Comparison of ENCODE assay signal across 28 cellular contexts in the genomic region with DNA sequence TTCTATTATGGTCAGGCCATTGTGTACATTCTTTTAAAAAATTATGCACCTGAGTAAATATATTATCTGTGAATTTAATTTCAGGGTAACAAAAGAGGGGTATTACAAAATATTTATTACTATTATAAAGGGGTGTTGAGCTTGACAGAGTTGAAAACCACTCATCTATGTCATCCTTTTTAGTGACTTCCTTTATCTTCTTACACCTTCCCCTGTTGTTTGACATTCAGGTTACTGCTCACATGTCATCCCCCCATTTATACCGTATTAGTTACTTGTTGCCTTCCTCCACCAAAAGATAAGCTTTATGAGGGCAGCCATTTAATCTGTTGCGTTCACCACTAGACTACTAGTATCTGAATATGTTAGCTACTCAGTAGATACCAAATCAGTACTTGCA.
"Had no signal": no experiment of that assay in that cellular context is flagged by ENCODE, and none has a peak within 500 bp of the region (broad histone marks: within the 10 kb centered on the region; RNA-seq: fewer than 3 reads in every experiment).

No MANE protein-coding gene starts in this region.

- H3K36me3 Mint-ChIP-seq: natural killer cell; neural progenitor cell; stimulated activated effector memory CD8-positive, alpha-beta T cell treated with anti-CD3 and anti-CD28 coated beads, Interleukin-12 subunit alpha, Interleukin-12 subunit beta, amount 100 ng/mL, for 72 hours had no signal

- H3K27ac Mint-ChIP-seq: natural killer cell; nephron; neural progenitor cell; progenitor cell of endocrine pancreas; stimulated activated effector memory CD8-positive, alpha-beta T cell treated with anti-CD3 and anti-CD28 coated beads, Interleukin-12 subunit alpha, Interleukin-12 subunit beta, amount 100 ng/mL, for 72 hours; stimulated activated naive B cell treated with anti-CD40 and anti-IgM and Interleukin-4, amounts not matched to agents 10 μg/mL and 1 μg/mL and 100 μg/mL, for 72 hours; stimulated activated naive CD8-positive, alpha-beta T cell treated with anti-CD3 and anti-CD28 coated beads, Interleukin-15, Interleukin-2, amounts not matched to agents 100 ng/mL and 50 ng/mL, for 24 hours had no signal

- H3K9me3 ChIP-seq: ovary, psoas muscle, right lobe of liver, sigmoid colon, stomach, thoracic aorta, thyroid gland, tibial nerve, upper lobe of left lung, vagina had no signal

- H3K9me3 Mint-ChIP-seq: natural killer cell, neural progenitor cell had no signal

- H3K4me3 Mint-ChIP-seq: natural killer cell; nephron; neural progenitor cell; stimulated activated effector memory CD8-positive, alpha-beta T cell treated with anti-CD3 and anti-CD28 coated beads, Interleukin-12 subunit alpha, Interleukin-12 subunit beta, amount 100 ng/mL, for 72 hours; stimulated activated naive B cell treated with anti-CD40 and anti-IgM and Interleukin-4, amounts not matched to agents 10 μg/mL and 1 μg/mL and 100 μg/mL, for 72 hours; stimulated activated naive CD8-positive, alpha-beta T cell treated with anti-CD3 and anti-CD28 coated beads, Interleukin-15, Interleukin-2, amounts not matched to agents 100 ng/mL and 50 ng/mL, for 24 hours had no signal

- H3K9ac ChIP-seq: neural progenitor cell, parathyroid adenoma had no signal

- H3K27me3 Mint-ChIP-seq: stimulated activated naive B cell treated with anti-CD40 and anti-IgM and Interleukin-4, amounts not matched to agents 10 μg/mL and 1 μg/mL and 100 μg/mL, for 72 hours had no signal

- H3K4me1 ChIP-seq: neural progenitor cell, parathyroid adenoma, psoas muscle, right lobe of liver, sigmoid colon, stomach, thyroid gland, tibial nerve, upper lobe of left lung, vagina had no signal

- DNase-seq: natural killer cell; occipital lobe; ovary; posterior cingulate gyrus; psoas muscle; right cardiac atrium; right lobe of liver; sigmoid colon; small intestine; stimulated activated CD4-positive, alpha-beta T cell treated with anti-CD3 and anti-CD28 coated beads, Interleukin-15, amount 100 ng/mL, for 24 hours; stimulated activated CD4-positive, alpha-beta T cell treated with anti-CD3 and anti-CD28 coated beads, Interleukin-2, amount 100 ng/mL, for 24 hours; stimulated activated CD4-positive, alpha-beta T cell treated with anti-CD3 and anti-CD28 coated beads, Interleukin-2, amount 100 ng/mL, for 48 hours; stimulated activated CD4-positive, alpha-beta T cell treated with anti-CD3 and anti-CD28 coated beads, Interleukin-4, amount 100 ng/mL, for 24 hours; stimulated activated naive B cell treated with anti-CD40 and anti-IgM and Interleukin-4, amounts not matched to agents 10 μg/mL and 1 μg/mL and 100 μg/mL, for 72 hours; stimulated activated naive CD4-positive, alpha-beta T cell treated with Interleukin-2 at 50 U/mL for 16 hours; stomach; thyroid gland; trophoblast cell; upper lobe of left lung had no signal

- H2AFZ ChIP-seq: neural progenitor cell, parathyroid adenoma had no signal

- H3K4me3 ChIP-seq: neural progenitor cell, ovary, psoas muscle, right lobe of liver, sigmoid colon, stomach, thoracic aorta, thyroid gland, tibial nerve, upper lobe of left lung, vagina had no signal

- H3K4me2 ChIP-seq: neural progenitor cell had no signal

- H3K27ac ChIP-seq: neural progenitor cell, ovary, parathyroid adenoma, psoas muscle, right lobe of liver, sigmoid colon, stomach, thoracic aorta, thyroid gland, tibial nerve, upper lobe of left lung, vagina had no signal

- H3K79me2 ChIP-seq: parathyroid adenoma had no signal

- ATAC-seq: natural killer cell; psoas muscle; right cardiac atrium; right lobe of liver; stimulated activated effector memory CD8-positive, alpha-beta T cell treated with anti-CD3 and anti-CD28 coated beads, Interleukin-12 subunit alpha, Interleukin-12 subunit beta, amount 100 ng/mL, for 72 hours had no signal

- H3K4me1 Mint-ChIP-seq: nephron; neural progenitor cell; stimulated activated effector memory CD8-positive, alpha-beta T cell treated with anti-CD3 and anti-CD28 coated beads, Interleukin-12 subunit alpha, Interleukin-12 subunit beta, amount 100 ng/mL, for 72 hours had no signal

- H3K27me3 ChIP-seq: neural progenitor cell, ovary, right lobe of liver, sigmoid colon, stomach, thyroid gland, tibial nerve, upper lobe of left lung, vagina had no signal
